ENCODE assay signal across 8 cellular contexts in genomic region chr11:14644396-14645246, GRCh38. TPM values are rescaled to one million over a fixed set of nuclear protein-coding genes. Genes with fewer than 3 reads are reported as not detected.
DNase-seq lines count a peak whose midpoint lies in the region; ATAC-seq and TF ChIP-seq lines count a peak whose summit lies in the region.

No MANE protein-coding gene starts in this region.

- peaks cover 32% of the 10 kb centered on the region for H3K27me3 Mint-ChIP-seq in chondrocyte (ENCODE audit: low read depth)

- peak; percentile 55 for DNase-seq in G401 (ENCODE audit: low spot score)
- DNase-seq in KBM-7 = peak; percentile 48
- peak; percentile 22 to 54 (median 30) for DNase-seq in activated CD4-positive, CD25-positive, alpha-beta regulatory T cell (lab: John Stamatoyannopoulos, UW)
- peak; percentile 80 for DNase-seq in chondrocyte (ENCODE audit: low spot score)
- peak in 1 of 2 donors; percentile 85 for DNase-seq in lower leg skin (ENCODE audit: low spot score in 2 of 2)
- peak; percentile 7 to 9 for DNase-seq in stimulated activated CD8-positive, alpha-beta memory T cell treated with anti-CD3 and anti-CD28 coated beads, Interleukin-15, amount 100 ng/mL, for 48 hours (ENCODE audit: low read depth in 2 of 2)
- DNase-seq in NCI-H446 treated with DMSO at 0.1 percent for 48 hours (lab: John Stamatoyannopoulos, UW) = no peak

- intact Hi-C loops in lower leg skin (cut with DNase I; ENCODE audit: low total_unique reads) = no loop called here

- in situ Hi-C loops in G401 (cut with HindIII; ENCODE audit: low sequenced_read_pairs) = no loop called here
- in situ Hi-C loops in KBM-7 (cut with MboI; ENCODE audit: low pct_unique_long_range_greater_than_20kb, low sequenced_read_pairs) = no loop called here

- no peak for TF ChIP-seq POLR2A in lower leg skin (IDR thresholded peaks at IDR 0.05)

- ATAC-seq in GM21723 (IDR thresholded peaks at IDR 0.05; ENCODE audit: unreplicated experiment) = peak; percentile 48

- H3K4me3 ChIP-seq in lower leg skin (ENCODE audit: low read depth, poor library complexity, severe bottlenecking) = peak overlapping the region; percentile 65

- WGBS in lower leg skin, 2 donors = 0 to 1% methylated on average over 28 to 39 of the region's 56 CpGs

- no peak overlapping the region for H3K27ac Mint-ChIP-seq in chondrocyte (ENCODE audit: unreplicated experiment)

- peaks cover 9% of the 10 kb centered on the region for H3K4me1 Mint-ChIP-seq in chondrocyte (ENCODE audit: low read depth)

- TF ChIP-seq CTCF in chondrocyte (IDR thresholded peaks at IDR 0.05) = peak; percentile 28
- no peak for TF ChIP-seq CTCF in lower leg skin (IDR thresholded peaks at IDR 0.05)

- peaks cover 2% of the 10 kb centered on the region for H3K36me3 Mint-ChIP-seq in chondrocyte (ENCODE audit: low read depth)

- H3K9me3 Mint-ChIP-seq in chondrocyte (ENCODE audit: low read depth) = no peaks in the 10 kb centered on the region

- peak overlapping the region; percentile 74 for H3K4me3 Mint-ChIP-seq in chondrocyte (ENCODE audit: unreplicated experiment)

RNA-seq across cellular contexts. Expression of gene PDE3B, which starts 1.0 kb away (rescaled TPM):
- total RNA-seq in G401 (2014; rRNA removed; shearing (Covaris generic)) = 6.5 and 9.8 TPM in 2 replicates
- total RNA-seq in chondrocyte (0.31 to 0.47 TPM in 2 of 3 replicates, not detected in the other), lower leg skin (1 to 10 TPM in 3 of 4 donors, under 1 TPM in 1; 0.88 to 4.3 (median 2.1) TPM)
